ENCODE assay signal across 8 cellular contexts in genomic region chr7:43784030-43785001, GRCh38. TPM values are rescaled to one million over a fixed set of nuclear protein-coding genes. Genes with fewer than 3 reads are reported as not detected.
DNase-seq lines count a peak whose midpoint lies in the region; ATAC-seq and TF ChIP-seq lines count a peak whose summit lies in the region.

No MANE protein-coding gene starts in this region.

- H3K27ac Mint-ChIP-seq in activated CD4-positive, alpha-beta T cell treated with anti-CD3 and anti-CD28 coated beads for 36 hours, result no peak overlapping the region
- H3K27ac Mint-ChIP-seq in nephron progenitor cell, result no peak overlapping the region

- CTCF ChIA-PET in activated CD4-positive, alpha-beta T cell treated with anti-CD3 and anti-CD28 coated beads for 36 hours (lab: Charles Lee), result interaction anchor here (0.7 to 1.0 kb wide), 3 partner anchors 202 to 1470 kb away, joined by 3 read pairs; partner anchors contain the start of gene STK17A

- no peaks in the 10 kb centered on the region for H3K9me3 Mint-ChIP-seq in activated CD4-positive, alpha-beta T cell treated with anti-CD3 and anti-CD28 coated beads for 36 hours (ENCODE audit: low read depth)
- H3K9me3 Mint-ChIP-seq in nephron progenitor cell, result peaks cover 13% of the 10 kb centered on the region

- peaks cover 9% of the 10 kb centered on the region for H3K4me1 Mint-ChIP-seq in activated CD4-positive, alpha-beta T cell treated with anti-CD3 and anti-CD28 coated beads for 36 hours
- no peaks in the 10 kb centered on the region for H3K4me1 Mint-ChIP-seq in nephron progenitor cell

- peak; percentile 90 for ATAC-seq in activated CD4-positive, alpha-beta T cell treated with anti-CD3 and anti-CD28 coated beads for 36 hours
- ATAC-seq in HG02938 (IDR thresholded peaks at IDR 0.05; ENCODE audit: unreplicated experiment), result peak; percentile 94

- no peak for TF ChIP-seq CTCF in nephron progenitor cell (IDR thresholded peaks at IDR 0.05)

- intact Hi-C loops in activated CD4-positive, alpha-beta T cell treated with anti-CD3 and anti-CD28 coated beads for 36 hours (cut with DNase I, micrococcal nuclease), result no loop called here

- H3K36me3 Mint-ChIP-seq in activated CD4-positive, alpha-beta T cell treated with anti-CD3 and anti-CD28 coated beads for 36 hours (ENCODE audit: low read depth), result peaks cover 15% of the 10 kb centered on the region
- H3K36me3 Mint-ChIP-seq in nephron progenitor cell (ENCODE audit: low read depth), result peaks cover 49% of the 10 kb centered on the region

- no peak overlapping the region for H3K4me3 Mint-ChIP-seq in activated CD4-positive, alpha-beta T cell treated with anti-CD3 and anti-CD28 coated beads for 36 hours
- no peak overlapping the region for H3K4me3 Mint-ChIP-seq in nephron progenitor cell

- POLR2A ChIA-PET in activated CD4-positive, alpha-beta T cell treated with anti-CD3 and anti-CD28 coated beads for 36 hours (lab: Charles Lee), result interaction anchor here (0.6 to 0.7 kb wide), 2 partner anchors 34 to 187 kb away, joined by 4 to 5 read pairs; no protein-coding TSS in a partner anchor

- DNase-seq in activated CD4-positive, alpha-beta T cell treated with anti-CD3 and anti-CD28 coated beads for 36 hours, result peak; percentile 57
- DNase-seq in activated CD4-positive, alpha-beta T cell treated with anti-CD3 and anti-CD28 coated beads for 1 hour, result no peak
- peak; percentile 40 to 53 for DNase-seq in activated T-cell treated with anti-CD3 and anti-CD28 coated beads, Interleukin-2, amount 50 U/mL, for 48 hours
- DNase-seq in stimulated activated CD4-positive, alpha-beta T cell treated with anti-CD3 and anti-CD28 coated beads, Interleukin-4, amount 100 ng/mL, for 48 hours (ENCODE audit: low read depth in 2 of 2), result peak; percentile 12 to 32
- DNase-seq in NCI-H82 treated with DMSO at 0.1 percent for 48 hours (lab: John Stamatoyannopoulos, UW; ENCODE audit: unreplicated experiment) (no peak), NCI-H1417 (lab: John Stamatoyannopoulos, UW) (no peak), nephron progenitor cell (no peak)

- no peaks in the 10 kb centered on the region for H3K27me3 Mint-ChIP-seq in activated CD4-positive, alpha-beta T cell treated with anti-CD3 and anti-CD28 coated beads for 36 hours
- H3K27me3 Mint-ChIP-seq in nephron progenitor cell (ENCODE audit: low read depth, poor library complexity), result peaks cover 3% of the 10 kb centered on the region

RNA-seq across cellular contexts. Expression of gene BLVRA, which starts 25.8 kb away (rescaled TPM):
- total RNA-seq in activated CD4-positive, alpha-beta T cell treated with anti-CD3 and anti-CD28 coated beads for 36 hours, result 10 to 100 TPM; 16.0 to 31.2 TPM

RNA-seq across cellular contexts. Expression of gene COA1, which starts 55.0 kb away (rescaled TPM):
- total RNA-seq in activated CD4-positive, alpha-beta T cell treated with anti-CD3 and anti-CD28 coated beads for 36 hours, result 10 to 100 TPM; 76.9 to 77.1 TPM

Comparison
In these comparisons a context has a peak if more than half of its experiments do, and no peak if none do; other contexts are left out.
1. DNase-seq: peak in activated CD4-positive, alpha-beta T cell treated with anti-CD3 and anti-CD28 coated beads for 36 hours (single experiment), activated T-cell treated with anti-CD3 and anti-CD28 coated beads, Interleukin-2, amount 50 U/mL, for 48 hours (2 of 2) and stimulated activated CD4-positive, alpha-beta T cell treated with anti-CD3 and anti-CD28 coated beads, Interleukin-4, amount 100 ng/mL, for 48 hours (2 of 2); none in activated CD4-positive, alpha-beta T cell treated with anti-CD3 and anti-CD28 coated beads for 1 hour (single experiment), NCI-H82 treated with DMSO at 0.1 percent for 48 hours (single experiment), NCI-H1417 (0 of 3) and nephron progenitor cell (single experiment).